18 cellular contexts compared by ENCODE assay signal in genomic region chr5:160772854-160773253, GRCh38.
"Had no signal": no experiment of that assay in that cellular context is flagged by ENCODE, and none has a peak within 500 bp of the region (broad histone marks: within the 10 kb centered on the region; RNA-seq: fewer than 3 reads in every experiment).

No MANE protein-coding gene starts in this region.

- H3K9me3 ChIP-seq: esophagus muscularis mucosa, gastrocnemius medialis, heart right ventricle, ovary had no signal

- H3K27me3 ChIP-seq: esophagus muscularis mucosa, gastrocnemius medialis, ovary had no signal

- H3K27ac ChIP-seq: epithelial cell of prostate, esophagus muscularis mucosa, gastrocnemius medialis, heart right ventricle, ovary had no signal

- ATAC-seq: effector memory CD8-positive, alpha-beta T cell; gastrocnemius medialis; heart right ventricle; left lobe of liver; natural killer cell; stimulated activated naive B cell treated with anti-CD40 and anti-IgM and Interleukin-4, amounts not matched to agents 10 μg/mL and 1 μg/mL and 100 μg/mL, for 72 hours; stimulated activated naive CD8-positive, alpha-beta T cell treated with anti-CD3 and anti-CD28 coated beads, Interleukin-15, amount 100 ng/mL, for 72 hours had no signal

- H3K4me3 ChIP-seq: esophagus muscularis mucosa, gastrocnemius medialis, heart right ventricle, ovary had no signal

- H3K4me1 ChIP-seq: esophagus muscularis mucosa, gastrocnemius medialis, heart right ventricle had no signal

- DNase-seq: cortex of kidney; effector memory CD8-positive, alpha-beta T cell; gastrocnemius medialis; heart right ventricle; hypothalamus; kidney glomerular epithelial cell; mammary epithelial cell; natural killer cell; nucleus accumbens; ovary; stimulated activated CD4-positive, alpha-beta T cell treated with anti-CD3 and anti-CD28 coated beads, Interleukin-15, amount 100 ng/mL, for 24 hours; stimulated activated CD4-positive, alpha-beta T cell treated with anti-CD3 and anti-CD28 coated beads, Interleukin-2, amount 100 ng/mL, for 24 hours; stimulated activated CD4-positive, alpha-beta T cell treated with anti-CD3 and anti-CD28 coated beads, Interleukin-4, amount 100 ng/mL, for 4 hours; stimulated activated naive B cell treated with anti-CD40 and anti-IgM and Interleukin-4, amounts not matched to agents 10 μg/mL and 1 μg/mL and 100 μg/mL, for 72 hours; stimulated activated naive CD8-positive, alpha-beta T cell treated with anti-CD3 and anti-CD28 coated beads, Interleukin-15, amount 100 ng/mL, for 72 hours had no signal

- H3K36me3 ChIP-seq: esophagus muscularis mucosa, gastrocnemius medialis, heart right ventricle, ovary had no signal
